Comparison of ENCODE assay signal across 17 cellular contexts in the genomic region with DNA sequence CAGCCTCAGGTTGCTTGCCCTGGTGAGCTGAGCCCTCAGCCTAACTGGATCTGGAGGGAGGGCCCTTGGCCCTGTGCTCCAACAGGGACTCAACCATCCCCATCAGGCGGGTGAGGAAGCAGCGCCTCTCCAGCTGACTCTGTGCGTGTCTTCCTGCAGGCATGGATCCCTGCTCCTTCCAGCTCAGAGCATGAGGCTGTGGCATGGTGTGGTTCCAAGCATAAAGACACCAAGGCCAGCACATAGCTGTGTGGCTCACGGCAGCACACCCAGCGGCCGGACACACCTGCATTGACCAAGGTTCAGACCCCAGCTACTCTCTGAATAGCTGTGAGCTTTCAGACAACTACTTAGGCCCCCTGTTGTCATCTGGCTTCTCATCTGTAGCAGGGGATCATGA.
"Had no signal": no experiment of that assay in that cellular context is flagged by ENCODE, and none has a peak within 500 bp of the region (broad histone marks: within the 10 kb centered on the region; RNA-seq: fewer than 3 reads in every experiment).

No MANE protein-coding gene starts in this region.

- H3K4me1 ChIP-seq: parathyroid adenoma, tibial nerve had no signal

- H3K27me3 ChIP-seq: tibial nerve had no signal

- H3K79me2 ChIP-seq: parathyroid adenoma had no signal

- H3K4me3 ChIP-seq: lung, tibial nerve had no signal

- H2AFZ ChIP-seq: parathyroid adenoma had no signal

- H3K27ac Mint-ChIP-seq: activated T-helper 17 cell treated with anti-CD3 and anti-CD28 coated beads, Interleukin-2, amount 50 U/mL, for 72 hours; dendritic cell treated with granulocyte-macrophage colony-stimulating factor and Interleukin-4, amounts not matched to agents 40 ng/mL and 50 ng/mL, for 4 days; immature natural killer cell; stimulated activated effector memory CD8-positive, alpha-beta T cell treated with anti-CD3 and anti-CD28 coated beads, Interleukin-12 subunit alpha, Interleukin-12 subunit beta, amount 100 ng/mL, for 72 hours; T-cell had no signal

- DNase-seq: activated CD4-positive, alpha-beta T cell treated with anti-CD3 and anti-CD28 coated beads, Interleukin-2, amount 50 U/mL, for 1 hour; activated naive CD4-positive, alpha-beta T cell treated with Interleukin-2 at 50 U/mL for 16 hours; anterior cingulate cortex; cerebellar nuclear complex; effector memory CD4-positive, alpha-beta T cell; foreskin melanocyte; immature natural killer cell; T-cell; T-helper 9 cell had no signal

- H3K27ac ChIP-seq: parathyroid adenoma, tibial nerve had no signal

- H3K36me3 Mint-ChIP-seq: stimulated activated effector memory CD8-positive, alpha-beta T cell treated with anti-CD3 and anti-CD28 coated beads, Interleukin-12 subunit alpha, Interleukin-12 subunit beta, amount 100 ng/mL, for 72 hours had no signal

- ATAC-seq: activated CD4-positive, CD25-positive, alpha-beta regulatory T cell treated with anti-CD3 and anti-CD28 coated beads, Interleukin-2, amount 50 U/mL, for 24 hours; activated T-helper 17 cell treated with anti-CD3 and anti-CD28 coated beads, Interleukin-2, amount 50 U/mL, for 72 hours; stimulated activated effector memory CD8-positive, alpha-beta T cell treated with anti-CD3 and anti-CD28 coated beads, Interleukin-12 subunit alpha, Interleukin-12 subunit beta, amount 100 ng/mL, for 72 hours; T-cell had no signal

- H3K4me3 Mint-ChIP-seq: activated T-helper 17 cell treated with anti-CD3 and anti-CD28 coated beads, Interleukin-2, amount 50 U/mL, for 72 hours; dendritic cell treated with granulocyte-macrophage colony-stimulating factor and Interleukin-4, amounts not matched to agents 40 ng/mL and 50 ng/mL, for 4 days; immature natural killer cell; neural crest cell; stimulated activated effector memory CD8-positive, alpha-beta T cell treated with anti-CD3 and anti-CD28 coated beads, Interleukin-12 subunit alpha, Interleukin-12 subunit beta, amount 100 ng/mL, for 72 hours; T-cell had no signal

- H3K9me3 ChIP-seq: tibial nerve had no signal

- H3K27me3 Mint-ChIP-seq: activated T-helper 17 cell treated with anti-CD3 and anti-CD28 coated beads, Interleukin-2, amount 50 U/mL, for 72 hours; T-cell had no signal

- H3K9me3 Mint-ChIP-seq: activated T-helper 17 cell treated with anti-CD3 and anti-CD28 coated beads, Interleukin-2, amount 50 U/mL, for 72 hours; dendritic cell treated with granulocyte-macrophage colony-stimulating factor and Interleukin-4, amounts not matched to agents 40 ng/mL and 50 ng/mL, for 4 days; immature natural killer cell; neural crest cell; stimulated activated effector memory CD8-positive, alpha-beta T cell treated with anti-CD3 and anti-CD28 coated beads, Interleukin-12 subunit alpha, Interleukin-12 subunit beta, amount 100 ng/mL, for 72 hours; T-cell had no signal

- H3K9ac ChIP-seq: parathyroid adenoma had no signal

- H3K4me1 Mint-ChIP-seq: immature natural killer cell; stimulated activated effector memory CD8-positive, alpha-beta T cell treated with anti-CD3 and anti-CD28 coated beads, Interleukin-12 subunit alpha, Interleukin-12 subunit beta, amount 100 ng/mL, for 72 hours; T-cell had no signal
